Comparison of ENCODE assay signal across 28 cellular contexts in the genomic region with DNA sequence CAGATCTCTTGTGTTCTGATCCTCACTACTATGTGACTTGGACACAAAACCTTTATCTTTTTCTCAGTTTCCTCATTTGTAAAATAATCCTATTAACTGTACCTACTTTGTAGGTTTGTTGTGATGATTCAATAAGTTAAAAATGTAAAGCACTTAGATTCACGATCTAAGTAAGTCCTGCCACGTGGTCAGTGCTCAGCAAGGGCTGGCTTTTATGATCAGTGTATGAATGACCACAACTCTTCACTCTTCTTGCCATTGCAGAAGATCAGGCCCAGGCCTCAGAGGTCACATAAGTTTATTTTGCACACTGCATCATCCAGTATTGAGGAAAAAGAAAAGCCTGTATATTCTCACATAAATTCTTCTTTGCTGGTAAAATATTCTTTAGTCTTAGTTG.
A peak's percentile ranks its signal among the peaks of the same experiment; 100 is the strongest.
DNase-seq lines count a peak whose midpoint lies in the region; ATAC-seq and TF ChIP-seq lines count a peak whose summit lies in the region.
"Had no signal": no experiment of that assay in that cellular context is flagged by ENCODE, and none has a peak within 500 bp of the region (broad histone marks: within the 10 kb centered on the region; RNA-seq: fewer than 3 reads in every experiment).

No MANE protein-coding gene starts in this region.

- no peaks in the 10 kb centered on the region for H3K9me2 ChIP-seq in HCT116 (ENCODE audit: insufficient read depth)

- no peak overlapping the region for H3K4me3 ChIP-seq in HCT116 (replicated peaks in 1 of 2; ENCODE audit: low read depth in 1 of 2, low read length in 2 of 2)
- no peak overlapping the region for H3K4me3 ChIP-seq in sigmoid colon
- H3K4me3 ChIP-seq: gastroesophageal sphincter, mucosa of descending colon, SJCRH30, stomach, tibial nerve had no signal

- WGBS in sigmoid colon, 2 donors = 72 to 73% methylated on average over 2 of the region's 2 CpGs

- no peak overlapping the region for H3K27ac ChIP-seq in HCT116 (ENCODE audit: low read depth, low read length)
- no peak overlapping the region for H3K27ac ChIP-seq in sigmoid colon
- H3K27ac ChIP-seq: gastroesophageal sphincter, parathyroid adenoma, SJCRH30, stomach, tibial nerve had no signal

- POLR2A ChIA-PET in HCT116 (lab: Charles Lee) = no interaction called here

- CTCF ChIA-PET in HCT116 (lab: Charles Lee) = no interaction called here

- H3K9ac ChIP-seq in HCT116 (ENCODE audit: low read length) = no peak overlapping the region
- H3K9ac ChIP-seq: parathyroid adenoma had no signal

- peak; percentile 64 for DNase-seq in A172 (ENCODE audit: low spot score)
- DNase-seq in HCT116 (ENCODE audit: low read depth, low spot score) = no peak
- DNase-seq in amniotic epithelial cell (ENCODE audit: low read depth) = peak; percentile 77
- DNase-seq in iris pigment epithelial cell (ENCODE audit: low read depth) = peak; percentile 93
- DNase-seq in sigmoid colon = no peak
- DNase-seq in left lobe of liver (ENCODE audit: low spot score) = no peak
- no peak for DNase-seq in hypothalamus (lab: John Stamatoyannopoulos, UW)
- DNase-seq: activated CD4-positive, alpha-beta T cell treated with anti-CD3 and anti-CD28 coated beads, Interleukin-2, amount 50 U/mL, for 4 hours; activated CD4-positive, CD25-positive, alpha-beta regulatory T cell; anterior cingulate cortex; CD8-positive, alpha-beta memory T cell; cerebellar nuclear complex; DMS153; GF-D8; islet precursor cell; mucosa of descending colon; NCI-H1436; NCI-H2107; NCI-H510A; SJCRH30; stimulated activated CD8-positive, alpha-beta memory T cell treated with anti-CD3 and anti-CD28 coated beads, Interleukin-4, amount 100 ng/mL, for 48 hours; stomach had no signal

- no peak for TF ChIP-seq EP300 in sigmoid colon (IDR thresholded peaks at IDR 0.05)

- H3K79me2 ChIP-seq in HCT116 (ENCODE audit: insufficient read depth, low read length) = no peaks in the 10 kb centered on the region
- H3K79me2 ChIP-seq: parathyroid adenoma had no signal

- H2AFZ ChIP-seq in HCT116 (ENCODE audit: low read depth, low read length, poor library complexity, severe bottlenecking) = peak overlapping the region; percentile 75
- H2AFZ ChIP-seq: parathyroid adenoma had no signal

- ATAC-seq in HCT116 = no peak
- ATAC-seq in HG03159 (IDR thresholded peaks at IDR 0.05; ENCODE audit: unreplicated experiment) = no peak
- no peak for ATAC-seq in left lobe of liver
- ATAC-seq: gastroesophageal sphincter, mucosa of descending colon, Panc1, sciatic nerve had no signal

- no peaks in the 10 kb centered on the region for H4K20me1 ChIP-seq in HCT116 (ENCODE audit: insufficient read depth)

- TF ChIP-seq POLR2A in HCT116 (IDR thresholded peaks at IDR 0.05; ENCODE audit: borderline replicate concordance, extremely low read depth, insufficient read depth, insufficient read length) (no peak), sigmoid colon (IDR thresholded peaks at IDR 0.05) (no peak)

- H3K36me3 ChIP-seq in HCT116 (ENCODE audit: control insufficient read depth in 1 of 2, insufficient read depth in 2 of 2, low read length in 2 of 2) = no peaks in the 10 kb centered on the region
- no peaks in the 10 kb centered on the region for H3K36me3 ChIP-seq in sigmoid colon
- H3K36me3 ChIP-seq: gastroesophageal sphincter, SJCRH30, stomach, tibial nerve had no signal

- H3K4me1 ChIP-seq in HCT116 (ENCODE audit: control insufficient read depth in 1 of 2, insufficient read depth in 2 of 2, low read length in 2 of 2) (no peaks in the 10 kb centered on the region), sigmoid colon (no peaks in the 10 kb centered on the region)
- H3K4me1 ChIP-seq: gastroesophageal sphincter, parathyroid adenoma, SJCRH30, stomach, tibial nerve had no signal

- TF ChIP-seq RAD21 in HCT116 (IDR thresholded peaks at IDR 0.05; ENCODE audit: low read depth) = no peak

- H3K9me3 ChIP-seq in HCT116 (ENCODE audit: control insufficient read depth in 1 of 2, insufficient read depth in 1 of 2, low read depth in 1 of 2, low read length in 2 of 2) = no peaks in the 10 kb centered on the region
- no peaks in the 10 kb centered on the region for H3K9me3 ChIP-seq in sigmoid colon
- H3K9me3 ChIP-seq: mucosa of descending colon had no signal

- TF ChIP-seq CTCF in HCT116 (IDR thresholded peaks at IDR 0.05 in 2 of 3, conservative IDR thresholded peaks at IDR 0.05 in 1 of 3; ENCODE audit: borderline replicate concordance in 1 of 3, insufficient read depth in 1 of 3, low read depth in 2 of 3, low read length in 2 of 3) (no peak), sigmoid colon (IDR thresholded peaks at IDR 0.05) (no peak)

- H3K27me3 ChIP-seq in HCT116 (ENCODE audit: insufficient read depth, low read length) (no peaks in the 10 kb centered on the region), sigmoid colon (no peaks in the 10 kb centered on the region)
- H3K27me3 ChIP-seq: gastroesophageal sphincter, SJCRH30, stomach, tibial nerve had no signal

- no TSS peak for BruUV-seq in HCT116 (replicated peaks; lab: Mats Ljungman, UMichigan)

- H3K4me2 ChIP-seq in HCT116 (ENCODE audit: low read length) = no peak overlapping the region

- RAD21 ChIA-PET in HCT116 (lab: Charles Lee; ENCODE audit: low non-redundant PET in 1 of 2, low total read pairs in 2 of 2, uncharacterized antibody in 2 of 2, unreplicated experiment in 2 of 2) = no interaction called here

- intact Hi-C loops in HCT116 (cut with micrococcal nuclease) (no loop called here), sigmoid colon (cut with DNase I) (no loop called here)

TF ChIP-seq in HCT116, 20 proteins besides CTCF, POLR2A, EP300 and RAD21:
- TF ChIP-seq CEBPB (IDR thresholded peaks at IDR 0.05; ENCODE audit: low read depth) (no peak), EZH2phosphoT487 (IDR thresholded peaks at IDR 0.05; ENCODE audit: borderline replicate concordance) (no peak), JUND (IDR thresholded peaks at IDR 0.05) (no peak), SIN3A (IDR thresholded peaks at IDR 0.05; ENCODE audit: low read depth) (no peak), ZNF274 (IDR thresholded peaks at IDR 0.05; ENCODE audit: low read depth, low read length) (no peak), TCF7L2 (IDR thresholded peaks at IDR 0.05; ENCODE audit: borderline replicate concordance, extremely low read depth, insufficient read depth, insufficient read length) (no peak)
- TF ChIP-seq, protein P1, sequence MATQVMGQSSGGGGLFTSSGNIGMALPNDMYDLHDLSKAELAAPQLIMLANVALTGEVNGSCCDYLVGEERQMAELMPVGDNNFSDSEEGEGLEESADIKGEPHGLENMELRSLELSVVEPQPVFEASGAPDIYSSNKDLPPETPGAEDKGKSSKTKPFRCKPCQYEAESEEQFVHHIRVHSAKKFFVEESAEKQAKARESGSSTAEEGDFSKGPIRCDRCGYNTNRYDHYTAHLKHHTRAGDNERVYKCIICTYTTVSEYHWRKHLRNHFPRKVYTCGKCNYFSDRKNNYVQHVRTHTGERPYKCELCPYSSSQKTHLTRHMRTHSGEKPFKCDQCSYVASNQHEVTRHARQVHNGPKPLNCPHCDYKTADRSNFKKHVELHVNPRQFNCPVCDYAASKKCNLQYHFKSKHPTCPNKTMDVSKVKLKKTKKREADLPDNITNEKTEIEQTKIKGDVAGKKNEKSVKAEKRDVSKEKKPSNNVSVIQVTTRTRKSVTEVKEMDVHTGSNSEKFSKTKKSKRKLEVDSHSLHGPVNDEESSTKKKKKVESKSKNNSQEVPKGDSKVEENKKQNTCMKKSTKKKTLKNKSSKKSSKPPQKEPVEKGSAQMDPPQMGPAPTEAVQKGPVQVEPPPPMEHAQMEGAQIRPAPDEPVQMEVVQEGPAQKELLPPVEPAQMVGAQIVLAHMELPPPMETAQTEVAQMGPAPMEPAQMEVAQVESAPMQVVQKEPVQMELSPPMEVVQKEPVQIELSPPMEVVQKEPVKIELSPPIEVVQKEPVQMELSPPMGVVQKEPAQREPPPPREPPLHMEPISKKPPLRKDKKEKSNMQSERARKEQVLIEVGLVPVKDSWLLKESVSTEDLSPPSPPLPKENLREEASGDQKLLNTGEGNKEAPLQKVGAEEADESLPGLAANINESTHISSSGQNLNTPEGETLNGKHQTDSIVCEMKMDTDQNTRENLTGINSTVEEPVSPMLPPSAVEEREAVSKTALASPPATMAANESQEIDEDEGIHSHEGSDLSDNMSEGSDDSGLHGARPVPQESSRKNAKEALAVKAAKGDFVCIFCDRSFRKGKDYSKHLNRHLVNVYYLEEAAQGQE (IDR thresholded peaks at IDR 0.05; ENCODE audit: low read depth) = no peak

Comparison
In these comparisons a context has a peak if more than half of its experiments do, and no peak if none do; other contexts are left out.
1. DNase-seq: peak in A172 (single experiment), amniotic epithelial cell (single experiment) and iris pigment epithelial cell (single experiment); none in HCT116 (single experiment), sigmoid colon (single experiment), left lobe of liver (single experiment) and hypothalamus (0 of 51).